Comparison of ENCODE assay signal across 8 cellular contexts in genomic region chr7:87876759-87877234, GRCh38.
DNase-seq lines count a peak whose midpoint lies in the region; ATAC-seq, FAIRE-seq and TF ChIP-seq lines count a peak whose summit lies in the region.

No MANE protein-coding gene starts in this region.

- peak; percentile 6 for ATAC-seq in HG02759 (IDR thresholded peaks at IDR 0.05; ENCODE audit: unreplicated experiment)

- no peak for TF ChIP-seq CTCF in D721Med (IDR thresholded peaks at IDR 0.05; ENCODE audit: insufficient read depth, missing control alignments)
- no peak for TF ChIP-seq CTCF in epithelial cell of esophagus (IDR thresholded peaks at IDR 0.05; ENCODE audit: insufficient read depth, low read depth, low read length, missing control alignments)

- DNase-seq in D721Med (ENCODE audit: insufficient read length, low spot score) = peak; percentile 28
- peak; percentile 92 for DNase-seq in NCI-H526 treated with DMSO at 0.1 percent for 48 hours (lab: John Stamatoyannopoulos, UW)
- peak; percentile 77 for DNase-seq in activated CD8-positive, alpha-beta memory T cell treated with anti-CD3 and anti-CD28 coated beads, Interleukin-2, amount 50 U/mL, for 48 hours
- DNase-seq in epithelial cell of esophagus (ENCODE audit: low read depth) = peak; percentile 71
- DNase-seq in midbrain (lab: John Stamatoyannopoulos, UW) = peak; percentile 44
- peak; percentile 31 to 40 for DNase-seq in stimulated activated CD8-positive, alpha-beta memory T cell treated with anti-CD3 and anti-CD28 coated beads, Interleukin-2, amount 100 ng/mL, for 48 hours (ENCODE audit: low read depth in 2 of 2)
- DNase-seq in GOT3 (lab: John Stamatoyannopoulos, UW) = no peak

- no peak for FAIRE-seq in D721Med (lab: Jason Lieb, UNC)

- H3K4me3 ChIP-seq in epithelial cell of esophagus (ENCODE audit: low read length) = peak overlapping the region; percentile 79
